In the genomic region with DNA sequence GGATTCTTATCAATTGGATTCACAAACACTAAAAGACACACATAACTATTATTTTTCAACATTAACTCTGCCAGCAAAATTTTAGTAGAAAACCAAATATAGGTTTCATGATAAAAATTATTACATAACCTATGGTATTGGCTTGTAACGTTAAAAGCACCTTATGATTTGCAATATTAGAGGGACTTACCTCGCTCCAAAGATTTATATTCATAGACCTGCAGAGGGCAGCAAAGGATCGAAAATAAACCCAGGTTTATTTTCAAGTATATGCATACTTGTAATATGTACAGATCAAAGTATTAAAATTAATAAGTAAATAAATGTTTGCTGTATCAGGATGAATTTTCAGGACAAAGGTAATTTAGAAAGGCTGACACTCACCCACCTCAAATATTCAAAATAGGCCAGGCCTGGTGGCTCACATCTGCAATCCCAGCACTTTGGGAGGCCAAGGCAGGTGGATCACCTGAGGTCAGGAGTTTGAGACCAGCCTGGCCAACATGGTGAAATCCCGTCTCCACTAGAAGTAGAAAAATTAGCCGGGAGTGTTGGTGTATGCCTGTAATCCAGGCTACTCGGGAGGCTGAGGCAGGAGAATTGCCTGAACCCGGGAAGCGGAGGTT, we compare ENCODE assay signal across 8 cellular contexts. TPM values are rescaled to one million over a fixed set of nuclear protein-coding genes. Genes with fewer than 3 reads are reported as not detected.
A peak's percentile ranks its signal among the peaks of the same experiment; 100 is the strongest.
DNase-seq lines count a peak whose midpoint lies in the region; ATAC-seq and TF ChIP-seq lines count a peak whose summit lies in the region.

No MANE protein-coding gene starts in this region.

- no peak overlapping the region for H3K27ac ChIP-seq in osteoblast (ENCODE audit: low read depth, low read length)

- no peaks in the 10 kb centered on the region for H4K20me1 ChIP-seq in osteoblast (ENCODE audit: insufficient read depth, low read length)

- H2AFZ ChIP-seq in osteoblast (ENCODE audit: low read length), result no peak overlapping the region

- DNase-seq in AG09319 (ENCODE audit: extremely low read depth, low read depth) (no peak), GM04504 (ENCODE audit: low read depth) (peak; percentile 4), NCI-H748 treated with DMSO at 0.1 percent for 48 hours (lab: John Stamatoyannopoulos, UW) (peak; percentile 14), osteoblast (ENCODE audit: insufficient read length, low spot score, missing footprints) (no peak), NCI-H2107 treated with DMSO at 0.1 percent for 48 hours (lab: John Stamatoyannopoulos, UW; ENCODE audit: unreplicated experiment) (no peak), HK-2 (ENCODE audit: unreplicated experiment) (no peak)
- peak in 2 of 3 experiments; percentile 16 to 30 for DNase-seq in effector memory CD8-positive, alpha-beta T cell

- peak overlapping the region in 1 of 2 donors; percentile 44 for H3K27ac Mint-ChIP-seq in effector memory CD8-positive, alpha-beta T cell

- peaks cover 60% of the 10 kb centered on the region for H3K36me3 ChIP-seq in osteoblast (ENCODE audit: insufficient read depth, low read length)

- no peaks in the 10 kb centered on the region for H3K4me1 ChIP-seq in osteoblast (ENCODE audit: insufficient read depth, low read length)

- H3K9me3 Mint-ChIP-seq in effector memory CD8-positive, alpha-beta T cell, result no peaks in the 10 kb centered on the region

- no peaks in the 10 kb centered on the region for H3K9me3 ChIP-seq in osteoblast (ENCODE audit: low read depth, low read length)

- ATAC-seq in effector memory CD8-positive, alpha-beta T cell (replicated peaks), result peak; percentile 46
- no peak for ATAC-seq in HG02678 (IDR thresholded peaks at IDR 0.05; ENCODE audit: unreplicated experiment)

- peaks cover 2 to 11% of the 10 kb centered on the region in 2 donors for H3K4me1 Mint-ChIP-seq in effector memory CD8-positive, alpha-beta T cell (ENCODE audit: low read depth in 2 of 2)

- no peaks in the 10 kb centered on the region for H3K79me2 ChIP-seq in osteoblast (ENCODE audit: insufficient read depth, low read length)

- H3K27me3 ChIP-seq in osteoblast (ENCODE audit: insufficient read depth, low read length), result no peaks in the 10 kb centered on the region

- no peaks in the 10 kb centered on the region for H3K27me3 Mint-ChIP-seq in effector memory CD8-positive, alpha-beta T cell

- H3K4me3 ChIP-seq in osteoblast (ENCODE audit: insufficient read depth, low read length), result no peak overlapping the region

- H3K4me2 ChIP-seq in osteoblast (ENCODE audit: insufficient read depth, low read length), result no peak overlapping the region

- TF ChIP-seq CTCF in AG09319 (IDR thresholded peaks at IDR 0.05; ENCODE audit: low read depth, low read length) (peak; percentile 26), osteoblast (IDR thresholded peaks at IDR 0.05; ENCODE audit: extremely low read depth, low read depth, low read length) (peak; percentile 49)

- peaks cover 62% of the 10 kb centered on the region for H3K36me3 Mint-ChIP-seq in effector memory CD8-positive, alpha-beta T cell (ENCODE audit: insufficient read depth)

- H3K4me3 Mint-ChIP-seq in effector memory CD8-positive, alpha-beta T cell, result no peak overlapping the region

RNA-seq across cellular contexts. Expression of a gene that starts 45.3 kb away (rescaled TPM):
- total RNA-seq in osteoblast, result 57.2 and 58.6 TPM in 2 replicates

Comparison
In these comparisons a context has a peak if more than half of its experiments do, and no peak if none do; other contexts are left out.
1. DNase-seq: peak in GM04504 (single experiment), NCI-H748 treated with DMSO at 0.1 percent for 48 hours (single experiment) and effector memory CD8-positive, alpha-beta T cell (2 of 3); none in AG09319 (single experiment), osteoblast (single experiment), NCI-H2107 treated with DMSO at 0.1 percent for 48 hours (single experiment) and HK-2 (single experiment).